In genomic region chr1:180171691-180172090, GRCh38 we compare ENCODE assay signal across 20 cellular contexts. TPM values are rescaled to one million over a fixed set of nuclear protein-coding genes. Genes with fewer than 3 reads are reported as not detected.
"Had no signal": no experiment of that assay in that cellular context is flagged by ENCODE, and none has a peak within 500 bp of the region (broad histone marks: within the 10 kb centered on the region; RNA-seq: fewer than 3 reads in every experiment).

No MANE protein-coding gene starts in this region.

- H3K27me3 ChIP-seq: dorsolateral prefrontal cortex, right atrium auricular region had no signal

- H3K4me3 ChIP-seq: dorsolateral prefrontal cortex, lung, prostate gland, right atrium auricular region, skin epidermis had no signal

- H3K9me3 Mint-ChIP-seq: activated naive CD8-positive, alpha-beta T cell treated with anti-CD3 and anti-CD28 coated beads, Interleukin-2, amount 50 U/mL, for 24 hours; mesothelial cell of epicardium; nephron had no signal

- ATAC-seq: activated naive CD8-positive, alpha-beta T cell treated with anti-CD3 and anti-CD28 coated beads, Interleukin-2, amount 50 U/mL, for 24 hours; left lobe of liver had no signal

- H3K4me3 Mint-ChIP-seq: activated naive CD8-positive, alpha-beta T cell treated with anti-CD3 and anti-CD28 coated beads, Interleukin-2, amount 50 U/mL, for 24 hours; brain; mesothelial cell of epicardium; nephron had no signal

- H3K36me3 ChIP-seq: prostate gland had no signal

- H3K27ac Mint-ChIP-seq: activated naive CD8-positive, alpha-beta T cell treated with anti-CD3 and anti-CD28 coated beads, Interleukin-2, amount 50 U/mL, for 24 hours; brain; mesothelial cell of epicardium; nephron had no signal

- DNase-seq: activated CD8-positive, alpha-beta memory T cell treated with anti-CD3 and anti-CD28 coated beads for 24 hours; activated CD8-positive, alpha-beta memory T cell treated with anti-CD3 and anti-CD28 coated beads, Interleukin-2, amount 50 U/mL, for 48 hours; activated naive CD8-positive, alpha-beta T cell treated with anti-CD3 and anti-CD28 coated beads, Interleukin-2, amount 50 U/mL, for 24 hours; activated T-cell treated with anti-CD3 and anti-CD28 coated beads, Interleukin-2, amount 50 U/mL, for 48 hours; anterior cingulate cortex; caudate nucleus; erythroblast; foreskin melanocyte; stimulated activated CD4-positive, alpha-beta T cell treated with anti-CD3 and anti-CD28 coated beads, Interleukin-2, amount 100 ng/mL, for 48 hours had no signal

- H3K9me3 ChIP-seq: prostate gland, right atrium auricular region had no signal

- H3K4me1 Mint-ChIP-seq: activated naive CD8-positive, alpha-beta T cell treated with anti-CD3 and anti-CD28 coated beads, Interleukin-2, amount 50 U/mL, for 24 hours had no signal

- H3K27ac ChIP-seq: dorsolateral prefrontal cortex, prostate gland had no signal

- H3K4me1 ChIP-seq: prostate gland had no signal

- H3K27me3 Mint-ChIP-seq: activated naive CD8-positive, alpha-beta T cell treated with anti-CD3 and anti-CD28 coated beads, Interleukin-2, amount 50 U/mL, for 24 hours; brain had no signal

RNA-seq across cellular contexts. Expression of gene LHX4, which starts 58.4 kb away (rescaled TPM):
- total RNA-seq: prostate gland, right atrium auricular region, urinary bladder had no signal
- polyA plus RNA-seq: keratinocyte had no signal
